ENCODE assay signal across 13 cellular contexts in the genomic region with DNA sequence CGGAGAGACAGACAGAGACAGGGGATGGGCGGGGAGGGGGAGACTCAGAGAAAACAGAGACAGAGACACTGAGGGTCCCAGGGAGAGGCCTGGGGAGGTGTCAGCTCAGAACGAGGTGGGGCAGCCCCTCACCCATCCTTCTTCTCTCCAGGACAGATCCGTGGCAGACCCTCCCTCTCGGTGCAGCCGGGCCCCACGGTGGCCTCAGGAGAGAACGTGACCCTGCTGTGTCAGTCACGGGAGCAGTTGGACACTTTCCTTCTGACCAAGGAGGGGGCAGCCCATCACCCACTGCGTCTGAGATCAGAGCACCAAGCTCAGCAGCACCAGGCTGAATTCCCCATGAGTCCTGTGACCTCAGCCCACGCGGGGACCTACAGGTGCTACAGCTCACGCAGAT. TPM values are rescaled to one million over a fixed set of nuclear protein-coding genes. Genes with fewer than 3 reads are reported as not detected.
A peak's percentile ranks its signal among the peaks of the same experiment; 100 is the strongest.
DNase-seq lines count a peak whose midpoint lies in the region; ATAC-seq, FAIRE-seq and TF ChIP-seq lines count a peak whose summit lies in the region.
"Not testable (repeated sequence)": the region's sequence is repeated elsewhere in the genome, so short reads cannot be mapped to it uniquely, and the experiment has no call there.
"Had no signal": no experiment of that assay in that cellular context is flagged by ENCODE, and none has a peak within 500 bp of the region (broad histone marks: within the 10 kb centered on the region; RNA-seq: fewer than 3 reads in every experiment).

No MANE protein-coding gene starts in this region.

- H3K27me3 ChIP-seq in BLaER1 treated with 17β-estradiol and CSF1 and Interleukin-3, amounts not matched to agents 10 nM and 100 nM; GM12878 (replicated peaks in 1 of 2; ENCODE audit: control insufficient read depth in 2 of 2, insufficient read depth in 2 of 2, low read length in 1 of 2): not testable (repeated sequence)
- H3K27me3 ChIP-seq in MM.1S (replicated peaks; ENCODE audit: insufficient read depth, low read length), result peaks cover 23% of the 10 kb centered on the region

- H3K27ac Mint-ChIP-seq in activated CD8-positive, alpha-beta T cell treated with anti-CD3 and anti-CD28 coated beads, Interleukin-2, amount 10 ng/mL, durations not matched to agents 7 days and 5 days; stimulated activated effector memory CD8-positive, alpha-beta T cell treated with anti-CD3 and anti-CD28 coated beads, Interleukin-12 subunit alpha, Interleukin-12 subunit beta, amount 100 ng/mL, for 72 hours: not testable (repeated sequence)

- TF ChIP-seq EP300 in GM12878 (IDR thresholded peaks at IDR 0.05; ENCODE audit: borderline replicate concordance in 1 of 2, control insufficient read depth in 1 of 2, low read depth in 2 of 2, low read length in 2 of 2), result not testable (repeated sequence)

- peaks cover 13 to 33% (median 30%) of the 10 kb centered on the region in 10 experiments for H3K4me1 ChIP-seq in BLaER1 treated with 17β-estradiol and CSF1 and Interleukin-3, amounts not matched to agents 10 nM and 100 nM
- H3K4me1 ChIP-seq in MM.1S (ENCODE audit: low read length), result peaks cover 12% of the 10 kb centered on the region
- H3K4me1 ChIP-seq in GM12878 (ENCODE audit: control insufficient read depth, insufficient read depth, low read length), result not testable (repeated sequence)

- H4K20me1 ChIP-seq in BLaER1 treated with 17β-estradiol and CSF1 and Interleukin-3, amounts not matched to agents 10 nM and 100 nM; MM.1S (ENCODE audit: insufficient read depth, low read length); GM12878 (ENCODE audit: control insufficient read depth, insufficient read depth): not testable (repeated sequence)

- H3K27ac ChIP-seq in BLaER1 treated with 17β-estradiol and CSF1 and Interleukin-3, amounts not matched to agents 10 nM and 100 nM; MM.1S (ENCODE audit: low read length); GM12878 (ENCODE audit: control insufficient read depth, insufficient read depth): not testable (repeated sequence)

- intact Hi-C loops in GM12878 (cut with micrococcal nuclease; ENCODE audit: unreplicated experiment), result not testable (repeated sequence)

- H3F3A ChIP-seq in MM.1S (ENCODE audit: insufficient read depth, low read length), result not testable (repeated sequence)

- H3K9me3 Mint-ChIP-seq in activated CD8-positive, alpha-beta T cell treated with anti-CD3 and anti-CD28 coated beads, Interleukin-2, amount 10 ng/mL, durations not matched to agents 7 days and 5 days (ENCODE audit: insufficient read depth); stimulated activated effector memory CD8-positive, alpha-beta T cell treated with anti-CD3 and anti-CD28 coated beads, Interleukin-12 subunit alpha, Interleukin-12 subunit beta, amount 100 ng/mL, for 72 hours: not testable (repeated sequence)

- H3K9ac ChIP-seq in BLaER1 treated with 17β-estradiol and CSF1 and Interleukin-3, amounts not matched to agents 10 nM and 100 nM; MM.1S (ENCODE audit: low read length); GM12878 (ENCODE audit: control insufficient read depth, insufficient read depth, low read length): not testable (repeated sequence)

- H3K4me2 ChIP-seq in BLaER1 treated with 17β-estradiol and CSF1 and Interleukin-3, amounts not matched to agents 10 nM and 100 nM, result peak overlapping the region in 6 of 11 experiments; percentile 13 to 30 (median 18); a peak in 6 of 22 replicates
- peak overlapping the region; percentile 59; the same call in 1 of the 2 replicates for H3K4me2 ChIP-seq in MM.1S (ENCODE audit: low read depth, low read length)
- H3K4me2 ChIP-seq in GM12878 (ENCODE audit: control insufficient read depth, insufficient read depth), result not testable (repeated sequence)

- H3K79me2 ChIP-seq in MM.1S (ENCODE audit: low read length); GM12878 (ENCODE audit: control insufficient read depth, insufficient read depth, low read length): not testable (repeated sequence)

- not testable (repeated sequence) for TF ChIP-seq POLR2A in GM12878 (IDR thresholded peaks at IDR 0.05; ENCODE audit: low read depth, low read length)

- 24% methylated on average over 11 of the region's 13 CpGs for WGBS in GM12878 (ENCODE audit: insufficient coverage, insufficient replicate concordance, low lambda C conversion rate, missing lambda C conversion rate)

- H3K27me3 Mint-ChIP-seq in activated CD8-positive, alpha-beta T cell treated with anti-CD3 and anti-CD28 coated beads, Interleukin-2, amount 10 ng/mL, durations not matched to agents 7 days and 5 days (ENCODE audit: low read depth), result not testable (repeated sequence)

- SMC1A ChIA-PET in GM12878 (lab: Charles Lee; ENCODE audit: uncharacterized antibody, unreplicated experiment), result not testable (repeated sequence)

- H3K4me3 Mint-ChIP-seq in activated CD8-positive, alpha-beta T cell treated with anti-CD3 and anti-CD28 coated beads, Interleukin-2, amount 10 ng/mL, durations not matched to agents 7 days and 5 days, result peak overlapping the region; percentile 22
- H3K4me3 Mint-ChIP-seq in stimulated activated effector memory CD8-positive, alpha-beta T cell treated with anti-CD3 and anti-CD28 coated beads, Interleukin-12 subunit alpha, Interleukin-12 subunit beta, amount 100 ng/mL, for 72 hours, result peak overlapping the region; percentile 19

- not testable (repeated sequence) for H3K36me3 Mint-ChIP-seq in activated CD8-positive, alpha-beta T cell treated with anti-CD3 and anti-CD28 coated beads, Interleukin-2, amount 10 ng/mL, durations not matched to agents 7 days and 5 days (ENCODE audit: low read depth); stimulated activated effector memory CD8-positive, alpha-beta T cell treated with anti-CD3 and anti-CD28 coated beads, Interleukin-12 subunit alpha, Interleukin-12 subunit beta, amount 100 ng/mL, for 72 hours

- not testable (repeated sequence) for BruUV-seq in GM12878 (replicated peaks; lab: Mats Ljungman, UMichigan)

- H3K4me3 ChIP-seq in BLaER1 treated with 17β-estradiol and CSF1 and Interleukin-3, amounts not matched to agents 10 nM and 100 nM; MM.1S (ENCODE audit: low read length); GM12878: not testable (repeated sequence)

- H3K36me3 ChIP-seq in BLaER1 treated with 17β-estradiol and CSF1 and Interleukin-3, amounts not matched to agents 10 nM and 100 nM; MM.1S (replicated peaks; ENCODE audit: insufficient read depth, low read length); GM12878 (ENCODE audit: control insufficient read depth in 2 of 2, insufficient read depth in 2 of 2, low read length in 1 of 2): not testable (repeated sequence)

- not testable (repeated sequence) for DNase-seq in MM.1S; activated CD8-positive, alpha-beta T cell treated with anti-CD3 and anti-CD28 coated beads, Interleukin-2, amount 10 ng/mL, durations not matched to agents 7 days and 5 days; GM12878 (ENCODE audit: low read depth, low spot score); stimulated activated effector memory CD8-positive, alpha-beta T cell treated with anti-CD3 and anti-CD28 coated beads, Interleukin-12 subunit alpha, Interleukin-12 subunit beta, amount 100 ng/mL, for 72 hours (ENCODE audit: low spot score in 2 of 2)

- H2AFZ ChIP-seq in MM.1S (ENCODE audit: low read length), result not testable (repeated sequence)
- peak overlapping the region; percentile 7; the same call in 1 of the 2 replicates for H2AFZ ChIP-seq in GM12878 (ENCODE audit: control insufficient read depth, low read depth, low read length)

- ATAC-seq in activated CD8-positive, alpha-beta T cell treated with anti-CD3 and anti-CD28 coated beads, Interleukin-2, amount 10 ng/mL, durations not matched to agents 7 days and 5 days; GM12878; stimulated activated effector memory CD8-positive, alpha-beta T cell treated with anti-CD3 and anti-CD28 coated beads, Interleukin-12 subunit alpha, Interleukin-12 subunit beta, amount 100 ng/mL, for 72 hours: not testable (repeated sequence)

- TF ChIP-seq CTCF in MM.1S (IDR thresholded peaks at IDR 0.05; ENCODE audit: low read length); GM12878 (IDR thresholded peaks at IDR 0.05 in 2 of 3, conservative IDR thresholded peaks at IDR 0.05 in 1 of 3; ENCODE audit: control insufficient read depth in 2 of 3, extremely low read depth in 1 of 3, insufficient read depth in 1 of 3, low read depth in 3 of 3, low read length in 3 of 3): not testable (repeated sequence)

- RAD21 ChIA-PET in GM12878 (lab: Charles Lee; ENCODE audit: unreplicated experiment), result interaction anchor here (0.6 kb wide), 1 partner anchor 241 kb away, joined by 4 read pairs; no protein-coding TSS in a partner anchor

- not testable (repeated sequence) for H3K9me3 ChIP-seq in BLaER1 treated with 17β-estradiol and CSF1 and Interleukin-3, amounts not matched to agents 10 nM and 100 nM (replicated peaks in 1 of 11); MM.1S (replicated peaks; ENCODE audit: insufficient read depth, low read length); GM12878 (replicated peaks; ENCODE audit: control insufficient read depth, insufficient read depth, low read length)

- not testable (repeated sequence) for TF ChIP-seq RAD21 in GM12878 (IDR thresholded peaks at IDR 0.05; ENCODE audit: insufficient read depth, low read depth, low read length)

- H3K4me1 Mint-ChIP-seq in activated CD8-positive, alpha-beta T cell treated with anti-CD3 and anti-CD28 coated beads, Interleukin-2, amount 10 ng/mL, durations not matched to agents 7 days and 5 days (ENCODE audit: low read depth), result peaks cover 38% of the 10 kb centered on the region
- H3K4me1 Mint-ChIP-seq in stimulated activated effector memory CD8-positive, alpha-beta T cell treated with anti-CD3 and anti-CD28 coated beads, Interleukin-12 subunit alpha, Interleukin-12 subunit beta, amount 100 ng/mL, for 72 hours, result peaks cover 40% of the 10 kb centered on the region

- H3K9me2 ChIP-seq in MM.1S (replicated peaks; ENCODE audit: insufficient read depth, low read length), result not testable (repeated sequence)

- FAIRE-seq in GM12878 (lab: Jason Lieb, UNC), result not testable (repeated sequence)

- in situ Hi-C loops in GM12878 (cut with MboI), result not testable (repeated sequence)

- CTCF ChIA-PET in activated CD8-positive, alpha-beta T cell treated with anti-CD3 and anti-CD28 coated beads, Interleukin-2, amount 10 ng/mL, durations not matched to agents 7 days and 5 days (lab: Charles Lee); GM12878 (lab: Yijun Ruan, JAX): not testable (repeated sequence)

- POLR2A ChIA-PET in activated CD8-positive, alpha-beta T cell treated with anti-CD3 and anti-CD28 coated beads, Interleukin-2, amount 10 ng/mL, durations not matched to agents 7 days and 5 days (lab: Charles Lee); GM12878 (lab: Charles Lee): not testable (repeated sequence)

RNA-seq across cellular contexts. Expression of gene KIR3DL3, which starts 14.3 kb away (rescaled TPM):
- total RNA-seq in activated CD8-positive, alpha-beta T cell treated with anti-CD3 and anti-CD28 coated beads, Interleukin-2, amount 10 ng/mL, durations not matched to agents 7 days and 5 days, result under 1 TPM in 1 of 2 experiments, not detected in 1; 0.13 TPM
- not detected in 2 replicates for total RNA-seq in GM12878 (2013; cell fraction: nucleolus; rRNA removed)
- total RNA-seq in GM12878 (2014; rRNA removed) (not detected in 2 replicates), GM12878 (2014; rRNA removed; fragmentation: Illumina TruSeq; extraction: Trizol) (not detected in 2 replicates), GM12878 (2021) (not detected in 2 replicates)
- polyA plus RNA-seq in GM12878 (2011; ENCODE audit: low read depth), result not detected
- polyA plus RNA-seq in GM12878 (2011; rRNA removed) (not detected in 2 replicates), GM12878 (2014; fragmentation: Illumina TruSeq; extraction: Trizol) (not detected in 2 replicates), GM12878 (2014; fragmentation: Nextera tagmentation; extraction: Ambion mirVana) (not detected), GM12878 (2014; rRNA removed) (not detected in 2 replicates), GM12878 (2016; fragmentation: Nextera tagmentation; extraction: Ambion mirVana) (not detected)
- polyA plus RNA-seq in GM12878 (2011; cell fraction: cytosol; rRNA removed), result not detected in 2 replicates
- polyA plus RNA-seq in GM12878 (2011; cell fraction: nucleus; rRNA removed), result not detected in 2 replicates
- polyA plus RNA-seq in GM12878 (2012), result not detected in 2 replicates
- not detected in 2 replicates for polyA minus RNA-seq in GM12878 (2011; rRNA and poly(A)+ RNA removed)
- not detected in 2 replicates for polyA minus RNA-seq in GM12878 (2011; cell fraction: cytosol; rRNA and poly(A)+ RNA removed)
- polyA minus RNA-seq in GM12878 (2011; cell fraction: nucleus; rRNA and poly(A)+ RNA removed), result not detected in 2 replicates
- total RNA-seq: A673; CD4-positive, alpha-beta memory T cell; CD4-positive, CD25-positive, alpha-beta regulatory T cell; CD8-positive, alpha-beta memory T cell; Daoy; G401 had no signal
- polyA plus RNA-seq: AG04450; CD14-positive monocyte; CD4-positive, alpha-beta memory T cell; CD4-positive, CD25-positive, alpha-beta regulatory T cell had no signal

RNA-seq across cellular contexts. Expression of gene KIR2DL3, which starts 28.4 kb away (rescaled TPM):
- total RNA-seq in activated CD8-positive, alpha-beta T cell treated with anti-CD3 and anti-CD28 coated beads, Interleukin-2, amount 10 ng/mL, durations not matched to agents 7 days and 5 days, result under 1 TPM; 0.21 to 0.24 TPM
- not detected in 2 replicates for total RNA-seq in GM12878 (2013; cell fraction: nucleolus; rRNA removed)
- not detected in 2 replicates for total RNA-seq in GM12878 (2014; rRNA removed)
- total RNA-seq in GM12878 (2014; rRNA removed; fragmentation: Illumina TruSeq; extraction: Trizol), result not detected in 2 replicates
- total RNA-seq in GM12878 (2021), result not detected in 2 replicates
- polyA plus RNA-seq in GM12878 (2011; ENCODE audit: low read depth), result not detected
- polyA plus RNA-seq in GM12878 (2011; rRNA removed), result 0.33 and 0.45 TPM in 2 replicates
- 0.45 and 0.54 TPM in 2 replicates for polyA plus RNA-seq in GM12878 (2011; cell fraction: cytosol; rRNA removed)
- 0.09 and 0.22 TPM in 2 replicates for polyA plus RNA-seq in GM12878 (2011; cell fraction: nucleus; rRNA removed)
- polyA plus RNA-seq in GM12878 (2012), result not detected in 2 replicates
- polyA plus RNA-seq in GM12878 (2014; fragmentation: Illumina TruSeq; extraction: Trizol), result not detected in 2 replicates
- polyA plus RNA-seq in GM12878 (2014; fragmentation: Nextera tagmentation; extraction: Ambion mirVana), result not detected
- polyA plus RNA-seq in GM12878 (2014; rRNA removed), result not detected in 2 replicates
- polyA plus RNA-seq in GM12878 (2016; fragmentation: Nextera tagmentation; extraction: Ambion mirVana), result not detected
- polyA minus RNA-seq in GM12878 (2011; rRNA and poly(A)+ RNA removed), result 0.22 and 0.98 TPM in 2 replicates
- not detected in 2 replicates for polyA minus RNA-seq in GM12878 (2011; cell fraction: cytosol; rRNA and poly(A)+ RNA removed)
- not detected in 2 replicates for polyA minus RNA-seq in GM12878 (2011; cell fraction: nucleus; rRNA and poly(A)+ RNA removed)
- total RNA-seq: A673; CD4-positive, alpha-beta memory T cell; CD4-positive, CD25-positive, alpha-beta regulatory T cell; Daoy; G401 had no signal
- polyA plus RNA-seq: AG04450; CD14-positive monocyte; CD4-positive, alpha-beta memory T cell; CD4-positive, CD25-positive, alpha-beta regulatory T cell had no signal

RNA-seq across cellular contexts. Expression of gene LILRB4, which starts 47.2 kb away (rescaled TPM):
- not detected for total RNA-seq in activated CD8-positive, alpha-beta T cell treated with anti-CD3 and anti-CD28 coated beads, Interleukin-2, amount 10 ng/mL, durations not matched to agents 7 days and 5 days
- total RNA-seq in GM12878 (2013; cell fraction: nucleolus; rRNA removed), result 18.8 and 20.1 TPM in 2 replicates
- total RNA-seq in GM12878 (2014; rRNA removed), result 18.3 and 18.4 TPM in 2 replicates
- total RNA-seq in GM12878 (2014; rRNA removed; fragmentation: Illumina TruSeq; extraction: Trizol), result 16.2 and 16.5 TPM in 2 replicates
- total RNA-seq in GM12878 (2021), result 25.2 and 26.0 TPM in 2 replicates
- polyA plus RNA-seq in GM12878 (2011; ENCODE audit: low read depth), result 2.5 TPM
- 1.5 and 3.1 TPM in 2 replicates for polyA plus RNA-seq in GM12878 (2011; rRNA removed)
- 3.9 and 4.7 TPM in 2 replicates for polyA plus RNA-seq in GM12878 (2011; cell fraction: cytosol; rRNA removed)
- polyA plus RNA-seq in GM12878 (2011; cell fraction: nucleus; rRNA removed), result 7.5 and 8.1 TPM in 2 replicates
- 5.3 and 5.5 TPM in 2 replicates for polyA plus RNA-seq in GM12878 (2012)
- 17.4 and 28.7 TPM in 2 replicates for polyA plus RNA-seq in GM12878 (2014; fragmentation: Illumina TruSeq; extraction: Trizol)
- polyA plus RNA-seq in GM12878 (2014; fragmentation: Nextera tagmentation; extraction: Ambion mirVana), result 1 to 10 TPM; 2.0 to 4.9 TPM
- polyA plus RNA-seq in GM12878 (2014; rRNA removed), result 39.8 and 39.9 TPM in 2 replicates
- polyA plus RNA-seq in GM12878 (2016; fragmentation: Nextera tagmentation; extraction: Ambion mirVana), result 10 to 100 TPM; 14.3 to 15.5 TPM
- polyA minus RNA-seq in GM12878 (2011; rRNA and poly(A)+ RNA removed), result 3.7 and 4.8 TPM in 2 replicates
- 1.1 TPM in 1 of 2 replicates, not detected in the other for polyA minus RNA-seq in GM12878 (2011; cell fraction: cytosol; rRNA and poly(A)+ RNA removed)
- 2.9 and 3.0 TPM in 2 replicates for polyA minus RNA-seq in GM12878 (2011; cell fraction: nucleus; rRNA and poly(A)+ RNA removed)
- total RNA-seq: A673; CD4-positive, CD25-positive, alpha-beta regulatory T cell; G401 had no signal
- polyA plus RNA-seq: CD4-positive, alpha-beta memory T cell; CD4-positive, CD25-positive, alpha-beta regulatory T cell; CD8-positive, alpha-beta memory T cell had no signal

RNA-seq across cellular contexts. Expression of gene KIR2DL1, which starts 59.6 kb away (rescaled TPM):
- total RNA-seq in activated CD8-positive, alpha-beta T cell treated with anti-CD3 and anti-CD28 coated beads, Interleukin-2, amount 10 ng/mL, durations not matched to agents 7 days and 5 days, result not detected
- not detected in 2 replicates for total RNA-seq in GM12878 (2013; cell fraction: nucleolus; rRNA removed)
- total RNA-seq in GM12878 (2014; rRNA removed) (not detected in 2 replicates), GM12878 (2014; rRNA removed; fragmentation: Illumina TruSeq; extraction: Trizol) (not detected in 2 replicates), GM12878 (2021) (not detected in 2 replicates)
- not detected for polyA plus RNA-seq in GM12878 (2011; ENCODE audit: low read depth)
- polyA plus RNA-seq in GM12878 (2011; rRNA removed) (0.32 and 0.35 TPM in 2 replicates), GM12878 (2014; fragmentation: Illumina TruSeq; extraction: Trizol) (not detected in 2 replicates), GM12878 (2014; fragmentation: Nextera tagmentation; extraction: Ambion mirVana) (not detected), GM12878 (2014; rRNA removed) (not detected in 2 replicates), GM12878 (2016; fragmentation: Nextera tagmentation; extraction: Ambion mirVana) (not detected)
- 0.25 and 0.49 TPM in 2 replicates for polyA plus RNA-seq in GM12878 (2011; cell fraction: cytosol; rRNA removed)
- 0.10 and 0.37 TPM in 2 replicates for polyA plus RNA-seq in GM12878 (2011; cell fraction: nucleus; rRNA removed)
- polyA plus RNA-seq in GM12878 (2012), result not detected in 2 replicates
- 0.29 and 0.67 TPM in 2 replicates for polyA minus RNA-seq in GM12878 (2011; rRNA and poly(A)+ RNA removed)
- not detected in 2 replicates for polyA minus RNA-seq in GM12878 (2011; cell fraction: cytosol; rRNA and poly(A)+ RNA removed)
- polyA minus RNA-seq in GM12878 (2011; cell fraction: nucleus; rRNA and poly(A)+ RNA removed), result not detected in 2 replicates
- total RNA-seq: A673; CD4-positive, alpha-beta memory T cell; CD4-positive, CD25-positive, alpha-beta regulatory T cell; Daoy; G401 had no signal
- polyA plus RNA-seq: AG04450, CD14-positive monocyte had no signal

Comparison
In these comparisons a context has a peak if more than half of its experiments do, and no peak if none do; other contexts are left out.
1. RNA of gene LILRB4, which starts 47.2 kb away (total RNA-seq): 16.2 to 26.0 TPM in GM12878; not detected in activated CD8-positive, alpha-beta T cell treated with anti-CD3 and anti-CD28 coated beads, Interleukin-2, amount 10 ng/mL, durations not matched to agents 7 days and 5 days; every median in the first group is over 10 times any median in the second.